8 cellular contexts compared by ENCODE assay signal in genomic region chr11:32891657-32892354, GRCh38. TPM values are rescaled to one million over a fixed set of nuclear protein-coding genes. Genes with fewer than 3 reads are reported as not detected.
DNase-seq lines count a peak whose midpoint lies in the region; ATAC-seq lines count a peak whose summit lies in the region.

No MANE protein-coding gene starts in this region.

- no peaks in the 10 kb centered on the region for H3K9me3 Mint-ChIP-seq in activated T-helper 17 cell treated with anti-CD3 and anti-CD28 coated beads, Interleukin-2, amount 50 U/mL, for 72 hours
- H3K9me3 Mint-ChIP-seq in stimulated activated naive B cell treated with anti-CD40 and anti-IgM and Interleukin-4, amounts not matched to agents 10 μg/mL and 1 μg/mL and 100 μg/mL, for 72 hours: no peaks in the 10 kb centered on the region

- no peaks in the 10 kb centered on the region for H3K27me3 Mint-ChIP-seq in activated T-helper 17 cell treated with anti-CD3 and anti-CD28 coated beads, Interleukin-2, amount 50 U/mL, for 72 hours
- no peaks in the 10 kb centered on the region for H3K27me3 Mint-ChIP-seq in stimulated activated naive B cell treated with anti-CD40 and anti-IgM and Interleukin-4, amounts not matched to agents 10 μg/mL and 1 μg/mL and 100 μg/mL, for 72 hours

- H3K27me3 ChIP-seq in MG63 (no peaks in the 10 kb centered on the region), iPS-18a (ENCODE audit: control insufficient read depth, insufficient read depth, low read length) (no peaks in the 10 kb centered on the region)

- H3K4me3 ChIP-seq in MG63 (peak overlapping the region; percentile 77), iPS-18a (ENCODE audit: low read length) (peak overlapping the region; percentile 71)

- peak; percentile 30 for ATAC-seq in activated T-helper 17 cell treated with anti-CD3 and anti-CD28 coated beads, Interleukin-2, amount 50 U/mL, for 72 hours (replicated peaks)
- ATAC-seq in stimulated activated naive B cell treated with anti-CD40 and anti-IgM and Interleukin-4, amounts not matched to agents 10 μg/mL and 1 μg/mL and 100 μg/mL, for 72 hours (replicated peaks): peak in 1 of 2 donors; percentile 7
- ATAC-seq in HG03520 (IDR thresholded peaks at IDR 0.05; ENCODE audit: unreplicated experiment): no peak

- H3K9ac ChIP-seq in iPS-18a (ENCODE audit: low read length): peak overlapping the region; percentile 95

- peaks cover 25% of the 10 kb centered on the region for H3K4me1 ChIP-seq in iPS-18a (ENCODE audit: control insufficient read depth, low read depth, low read length)

- H3K4me3 Mint-ChIP-seq in activated T-helper 17 cell treated with anti-CD3 and anti-CD28 coated beads, Interleukin-2, amount 50 U/mL, for 72 hours: peak overlapping the region; percentile 88
- peak overlapping the region; percentile 84 to 95 for H3K4me3 Mint-ChIP-seq in stimulated activated naive B cell treated with anti-CD40 and anti-IgM and Interleukin-4, amounts not matched to agents 10 μg/mL and 1 μg/mL and 100 μg/mL, for 72 hours

- H3K36me3 ChIP-seq in MG63 (no peaks in the 10 kb centered on the region; the same call in none of the 2 replicates), iPS-18a (ENCODE audit: control insufficient read depth, low read depth, low read length) (peaks cover 2% of the 10 kb centered on the region)

- H3K4me1 Mint-ChIP-seq in activated T-helper 17 cell treated with anti-CD3 and anti-CD28 coated beads, Interleukin-2, amount 50 U/mL, for 72 hours: peaks cover 16% of the 10 kb centered on the region
- H3K4me1 Mint-ChIP-seq in stimulated activated naive B cell treated with anti-CD40 and anti-IgM and Interleukin-4, amounts not matched to agents 10 μg/mL and 1 μg/mL and 100 μg/mL, for 72 hours: peaks cover 14 to 26% of the 10 kb centered on the region in 2 donors

- H3K9me3 ChIP-seq in MG63: no peaks in the 10 kb centered on the region
- H3K9me3 ChIP-seq in iPS-18a (ENCODE audit: control insufficient read depth, low read depth, low read length): no peaks in the 10 kb centered on the region

- H3K27ac ChIP-seq in iPS-18a (ENCODE audit: low read length): peak overlapping the region; percentile 68

- H3K27ac Mint-ChIP-seq in activated T-helper 17 cell treated with anti-CD3 and anti-CD28 coated beads, Interleukin-2, amount 50 U/mL, for 72 hours: peak overlapping the region; percentile 97
- peak overlapping the region; percentile 94 for H3K27ac Mint-ChIP-seq in stimulated activated naive B cell treated with anti-CD40 and anti-IgM and Interleukin-4, amounts not matched to agents 10 μg/mL and 1 μg/mL and 100 μg/mL, for 72 hours

- H3K36me3 Mint-ChIP-seq in activated T-helper 17 cell treated with anti-CD3 and anti-CD28 coated beads, Interleukin-2, amount 50 U/mL, for 72 hours (ENCODE audit: low read depth): peaks cover 6% of the 10 kb centered on the region
- peaks cover 3 to 4% of the 10 kb centered on the region in 2 donors for H3K36me3 Mint-ChIP-seq in stimulated activated naive B cell treated with anti-CD40 and anti-IgM and Interleukin-4, amounts not matched to agents 10 μg/mL and 1 μg/mL and 100 μg/mL, for 72 hours

- DNase-seq in NCI-H1694 (lab: John Stamatoyannopoulos, UW) (peak; percentile 36), NCI-H1694 treated with DMSO at 0.1 percent for 48 hours (lab: John Stamatoyannopoulos, UW) (no peak), MG63 (no peak), nucleus accumbens (lab: John Stamatoyannopoulos, UW) (no peak)
- no peak for DNase-seq in stimulated activated naive B cell treated with anti-CD40 and anti-IgM and Interleukin-4, amounts not matched to agents 10 μg/mL and 1 μg/mL and 100 μg/mL, for 72 hours

RNA-seq across cellular contexts. Expression of gene QSER1, which starts 0.8 kb away (rescaled TPM):
- 5.7 and 10.4 TPM in 2 replicates for total RNA-seq in MG63 (2014; rRNA removed; shearing (Covaris generic); ENCODE audit: low replicate concordance)
- 10 to 100 TPM; 14.1 to 15.2 TPM for total RNA-seq in activated T-helper 17 cell treated with anti-CD3 and anti-CD28 coated beads, Interleukin-2, amount 50 U/mL, for 72 hours
